Comparison of ENCODE assay signal across 14 cellular contexts in genomic region chr6:25051083-25051482, GRCh38.
DNase-seq lines count a peak whose midpoint lies in the region; ATAC-seq and TF ChIP-seq lines count a peak whose summit lies in the region.
"Had no signal": no experiment of that assay in that cellular context is flagged by ENCODE, and none has a peak within 500 bp of the region (broad histone marks: within the 10 kb centered on the region; RNA-seq: fewer than 3 reads in every experiment).

No MANE protein-coding gene starts in this region.

- H3K9me3 Mint-ChIP-seq in activated naive CD4-positive, alpha-beta T cell treated with anti-CD3 and anti-CD28 coated beads, Interleukin-2, amount 50 U/mL, for 24 hours, result no peaks in the 10 kb centered on the region
- H3K9me3 Mint-ChIP-seq in central memory CD8-positive, alpha-beta T cell, result no peaks in the 10 kb centered on the region

- ATAC-seq in central memory CD8-positive, alpha-beta T cell (replicated peaks; ENCODE audit: extremely low read depth, poor library complexity, severe bottlenecking), result no peak
- ATAC-seq in gastrocnemius medialis (no peak), GM21528 (IDR thresholded peaks at IDR 0.05; ENCODE audit: low FRiP score, unreplicated experiment) (no peak), GM18858 (IDR thresholded peaks at IDR 0.05; ENCODE audit: unreplicated experiment) (no peak)
- ATAC-seq: right cardiac atrium had no signal

- peak overlapping the region; percentile 77 for H3K4me3 Mint-ChIP-seq in activated naive CD4-positive, alpha-beta T cell treated with anti-CD3 and anti-CD28 coated beads, Interleukin-2, amount 50 U/mL, for 24 hours
- peak overlapping the region; percentile 32 for H3K4me3 Mint-ChIP-seq in central memory CD8-positive, alpha-beta T cell
- H3K4me3 Mint-ChIP-seq: mesothelial cell of epicardium had no signal

- H3K9me3 ChIP-seq in SK-N-MC (ENCODE audit: low read depth, low read length) (peaks cover 3% of the 10 kb centered on the region; the same call in 1 of the 2 replicates), gastrocnemius medialis (no peaks in the 10 kb centered on the region)
- H3K9me3 ChIP-seq: MG63 had no signal

- TF ChIP-seq CTCF in gastrocnemius medialis (IDR thresholded peaks at IDR 0.05 in 4 of 5, conservative IDR thresholded peaks at IDR 0.05 in 1 of 5), result no peak

- H3K27me3 Mint-ChIP-seq in activated naive CD4-positive, alpha-beta T cell treated with anti-CD3 and anti-CD28 coated beads, Interleukin-2, amount 50 U/mL, for 24 hours, result no peaks in the 10 kb centered on the region
- H3K27me3 Mint-ChIP-seq in central memory CD8-positive, alpha-beta T cell, result no peaks in the 10 kb centered on the region

- intact Hi-C loops in gastrocnemius medialis (cut with DNase I; ENCODE audit: low total_unique reads), result no loop called here

- no peak for TF ChIP-seq POLR2A in gastrocnemius medialis (IDR thresholded peaks at IDR 0.05)

- H3K36me3 ChIP-seq in SK-N-MC (ENCODE audit: insufficient read depth, low read length) (no peaks in the 10 kb centered on the region), gastrocnemius medialis (no peaks in the 10 kb centered on the region)
- H3K36me3 ChIP-seq: MG63 had no signal

- H3K4me3 ChIP-seq in SK-N-MC (peak overlapping the region; percentile 70), gastrocnemius medialis (no peak overlapping the region)
- H3K4me3 ChIP-seq: MG63 had no signal

- H3K27ac ChIP-seq in SK-N-MC, result peak overlapping the region; percentile 95
- H3K27ac ChIP-seq in gastrocnemius medialis, result no peak overlapping the region

- H3K36me3 Mint-ChIP-seq in activated naive CD4-positive, alpha-beta T cell treated with anti-CD3 and anti-CD28 coated beads, Interleukin-2, amount 50 U/mL, for 24 hours, result peaks cover 2% of the 10 kb centered on the region
- no peaks in the 10 kb centered on the region for H3K36me3 Mint-ChIP-seq in central memory CD8-positive, alpha-beta T cell (ENCODE audit: insufficient read depth)
- H3K36me3 Mint-ChIP-seq: mesothelial cell of epicardium had no signal

- H3K27me3 ChIP-seq in gastrocnemius medialis, result no peaks in the 10 kb centered on the region
- H3K27me3 ChIP-seq: MG63 had no signal

- peaks cover 51% of the 10 kb centered on the region for H3K4me1 Mint-ChIP-seq in activated naive CD4-positive, alpha-beta T cell treated with anti-CD3 and anti-CD28 coated beads, Interleukin-2, amount 50 U/mL, for 24 hours
- H3K4me1 Mint-ChIP-seq in central memory CD8-positive, alpha-beta T cell, result peaks cover 38% of the 10 kb centered on the region

- H3K9ac ChIP-seq in SK-N-MC (ENCODE audit: insufficient read length), result peak overlapping the region; percentile 56

- in situ Hi-C loops in gastrocnemius medialis (cut with MboI; ENCODE audit: low sequenced_read_pairs in 4 of 4), result loop anchor here in 1 of 4 donors (25.0 kb wide), 1 partner anchor 464 kb away; no protein-coding TSS in a partner anchor

- peak overlapping the region; percentile 91 for H3K27ac Mint-ChIP-seq in activated naive CD4-positive, alpha-beta T cell treated with anti-CD3 and anti-CD28 coated beads, Interleukin-2, amount 50 U/mL, for 24 hours
- peak overlapping the region; percentile 53 for H3K27ac Mint-ChIP-seq in central memory CD8-positive, alpha-beta T cell (ENCODE audit: low read depth)

- DNase-seq in activated naive CD4-positive, alpha-beta T cell (lab: John Stamatoyannopoulos, UW), result no peak
- DNase-seq in SK-N-MC (ENCODE audit: low read depth, low spot score), result no peak
- DNase-seq in central memory CD8-positive, alpha-beta T cell (ENCODE audit: low spot score in 2 of 2), result no peak
- DNase-seq in gastrocnemius medialis, result no peak
- no peak for DNase-seq in CD1c-positive myeloid dendritic cell (ENCODE audit: extremely low spot score)
- DNase-seq: aorta, DMS53, MG63, NCI-H187, right cardiac atrium had no signal

- H3K4me1 ChIP-seq in gastrocnemius medialis, result no peaks in the 10 kb centered on the region
